2 cellular contexts compared by ENCODE assay signal in the genomic region with DNA sequence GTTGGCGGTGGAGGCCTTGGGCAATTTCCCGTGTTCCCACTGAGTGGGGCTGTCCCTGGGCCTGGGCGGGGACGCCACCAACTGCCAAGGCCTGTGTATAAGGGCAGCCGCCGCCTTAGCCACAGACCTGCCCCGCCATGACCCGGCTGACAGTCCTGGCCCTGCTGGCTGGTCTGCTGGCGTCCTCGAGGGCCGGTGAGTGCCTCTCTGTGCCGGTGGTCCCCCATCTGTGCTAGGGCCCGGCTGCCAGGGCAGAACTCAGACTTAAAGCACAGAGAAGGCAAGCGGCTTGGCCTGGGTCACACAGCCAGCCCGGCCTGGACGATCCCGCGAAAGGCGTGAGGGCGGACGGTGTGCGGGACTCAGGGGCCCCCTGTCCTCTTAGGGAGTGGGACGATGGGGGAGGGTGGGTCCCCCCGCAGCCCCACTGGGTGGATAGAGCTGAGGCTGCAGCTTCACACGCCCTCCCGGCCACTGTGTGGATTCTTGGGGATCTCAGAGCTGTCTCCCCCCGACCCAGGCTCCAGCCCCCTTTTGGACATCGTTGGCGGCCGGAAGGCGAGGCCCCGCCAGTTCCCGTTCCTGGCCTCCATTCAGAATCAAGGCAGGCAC.
TF ChIP-seq lines count a peak whose summit lies in the region.

A gene with protein sequence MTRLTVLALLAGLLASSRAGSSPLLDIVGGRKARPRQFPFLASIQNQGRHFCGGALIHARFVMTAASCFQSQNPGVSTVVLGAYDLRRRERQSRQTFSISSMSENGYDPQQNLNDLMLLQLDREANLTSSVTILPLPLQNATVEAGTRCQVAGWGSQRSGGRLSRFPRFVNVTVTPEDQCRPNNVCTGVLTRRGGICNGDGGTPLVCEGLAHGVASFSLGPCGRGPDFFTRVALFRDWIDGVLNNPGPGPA (plus strand): TSS at position 128 of the 612 bp plus-strand sequence. CDS start 10 bp downstream, at position 138.

TF ChIP-seq in HCT116, 20 proteins besides CTCF, POLR2A, EP300 and RAD21:
- no peak for TF ChIP-seq ZNF274 (IDR thresholded peaks at IDR 0.05; ENCODE audit: low read depth, low read length)
- no peak for TF ChIP-seq SP1 (IDR thresholded peaks at IDR 0.05; ENCODE audit: low read depth)
- TF ChIP-seq, protein P1, sequence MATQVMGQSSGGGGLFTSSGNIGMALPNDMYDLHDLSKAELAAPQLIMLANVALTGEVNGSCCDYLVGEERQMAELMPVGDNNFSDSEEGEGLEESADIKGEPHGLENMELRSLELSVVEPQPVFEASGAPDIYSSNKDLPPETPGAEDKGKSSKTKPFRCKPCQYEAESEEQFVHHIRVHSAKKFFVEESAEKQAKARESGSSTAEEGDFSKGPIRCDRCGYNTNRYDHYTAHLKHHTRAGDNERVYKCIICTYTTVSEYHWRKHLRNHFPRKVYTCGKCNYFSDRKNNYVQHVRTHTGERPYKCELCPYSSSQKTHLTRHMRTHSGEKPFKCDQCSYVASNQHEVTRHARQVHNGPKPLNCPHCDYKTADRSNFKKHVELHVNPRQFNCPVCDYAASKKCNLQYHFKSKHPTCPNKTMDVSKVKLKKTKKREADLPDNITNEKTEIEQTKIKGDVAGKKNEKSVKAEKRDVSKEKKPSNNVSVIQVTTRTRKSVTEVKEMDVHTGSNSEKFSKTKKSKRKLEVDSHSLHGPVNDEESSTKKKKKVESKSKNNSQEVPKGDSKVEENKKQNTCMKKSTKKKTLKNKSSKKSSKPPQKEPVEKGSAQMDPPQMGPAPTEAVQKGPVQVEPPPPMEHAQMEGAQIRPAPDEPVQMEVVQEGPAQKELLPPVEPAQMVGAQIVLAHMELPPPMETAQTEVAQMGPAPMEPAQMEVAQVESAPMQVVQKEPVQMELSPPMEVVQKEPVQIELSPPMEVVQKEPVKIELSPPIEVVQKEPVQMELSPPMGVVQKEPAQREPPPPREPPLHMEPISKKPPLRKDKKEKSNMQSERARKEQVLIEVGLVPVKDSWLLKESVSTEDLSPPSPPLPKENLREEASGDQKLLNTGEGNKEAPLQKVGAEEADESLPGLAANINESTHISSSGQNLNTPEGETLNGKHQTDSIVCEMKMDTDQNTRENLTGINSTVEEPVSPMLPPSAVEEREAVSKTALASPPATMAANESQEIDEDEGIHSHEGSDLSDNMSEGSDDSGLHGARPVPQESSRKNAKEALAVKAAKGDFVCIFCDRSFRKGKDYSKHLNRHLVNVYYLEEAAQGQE (IDR thresholded peaks at IDR 0.05; ENCODE audit: low read depth) = no peak
- TF ChIP-seq, protein P2, sequence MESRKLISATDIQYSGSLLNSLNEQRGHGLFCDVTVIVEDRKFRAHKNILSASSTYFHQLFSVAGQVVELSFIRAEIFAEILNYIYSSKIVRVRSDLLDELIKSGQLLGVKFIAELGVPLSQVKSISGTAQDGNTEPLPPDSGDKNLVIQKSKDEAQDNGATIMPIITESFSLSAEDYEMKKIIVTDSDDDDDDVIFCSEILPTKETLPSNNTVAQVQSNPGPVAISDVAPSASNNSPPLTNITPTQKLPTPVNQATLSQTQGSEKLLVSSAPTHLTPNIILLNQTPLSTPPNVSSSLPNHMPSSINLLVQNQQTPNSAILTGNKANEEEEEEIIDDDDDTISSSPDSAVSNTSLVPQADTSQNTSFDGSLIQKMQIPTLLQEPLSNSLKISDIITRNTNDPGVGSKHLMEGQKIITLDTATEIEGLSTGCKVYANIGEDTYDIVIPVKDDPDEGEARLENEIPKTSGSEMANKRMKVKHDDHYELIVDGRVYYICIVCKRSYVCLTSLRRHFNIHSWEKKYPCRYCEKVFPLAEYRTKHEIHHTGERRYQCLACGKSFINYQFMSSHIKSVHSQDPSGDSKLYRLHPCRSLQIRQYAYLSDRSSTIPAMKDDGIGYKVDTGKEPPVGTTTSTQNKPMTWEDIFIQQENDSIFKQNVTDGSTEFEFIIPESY (IDR thresholded peaks at IDR 0.05; ENCODE audit: extremely low read depth, insufficient replicate concordance, low read length) = no peak
- TF ChIP-seq EGR1 (IDR thresholded peaks at IDR 0.05; ENCODE audit: low read depth) = no peak
- TF ChIP-seq, protein P3, sequence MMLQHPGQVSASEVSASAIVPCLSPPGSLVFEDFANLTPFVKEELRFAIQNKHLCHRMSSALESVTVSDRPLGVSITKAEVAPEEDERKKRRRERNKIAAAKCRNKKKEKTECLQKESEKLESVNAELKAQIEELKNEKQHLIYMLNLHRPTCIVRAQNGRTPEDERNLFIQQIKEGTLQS (IDR thresholded peaks at IDR 0.05) = no peak
- no peak for TF ChIP-seq YY1 (IDR thresholded peaks at IDR 0.05; ENCODE audit: extremely low read depth, insufficient replicate concordance, low read depth, low read length)

TF ChIP-seq in GM23338, 12 proteins besides CTCF, POLR2A, EP300 and RAD21:
- TF ChIP-seq ZNF114 (CRISPR knock-in tag; IDR thresholded peaks at IDR 0.05) = no peak
- no peak for TF ChIP-seq EZH2phosphoT487 (IDR thresholded peaks at IDR 0.05; ENCODE audit: unreplicated experiment)
- TF ChIP-seq NANOG (IDR thresholded peaks at IDR 0.05; ENCODE audit: borderline replicate concordance) = no peak
- TF ChIP-seq ZNF331 (CRISPR knock-in tag; IDR thresholded peaks at IDR 0.05; ENCODE audit: low read depth) = no peak
- no peak for TF ChIP-seq POLR2AphosphoS5 (IDR thresholded peaks at IDR 0.05; ENCODE audit: low read depth)
